Comparison of ENCODE assay signal across 9 cellular contexts in genomic region chr1:50271968-50272578, GRCh38.
DNase-seq lines count a peak whose midpoint lies in the region; ATAC-seq, FAIRE-seq and TF ChIP-seq lines count a peak whose summit lies in the region.
"Had no signal": no experiment of that assay in that cellular context is flagged by ENCODE, and none has a peak within 500 bp of the region (broad histone marks: within the 10 kb centered on the region; RNA-seq: fewer than 3 reads in every experiment).

No MANE protein-coding gene starts in this region.

- H3K4me3 ChIP-seq in bronchial epithelial cell (ENCODE audit: low read depth, low read length) (no peak overlapping the region), right lobe of liver (no peak overlapping the region)

- no peaks in the 10 kb centered on the region for H3K36me3 ChIP-seq in bronchial epithelial cell (ENCODE audit: control insufficient read depth, insufficient read depth, low read length)
- no peaks in the 10 kb centered on the region for H3K36me3 ChIP-seq in right lobe of liver

- TF ChIP-seq CTCF in bronchial epithelial cell (IDR thresholded peaks at IDR 0.05; ENCODE audit: insufficient read depth, low read length, severe bottlenecking): peak; percentile 73
- peak; percentile 72 to 86 (median 76) for TF ChIP-seq CTCF in right lobe of liver (IDR thresholded peaks at IDR 0.05)

- peak; percentile 77 for FAIRE-seq in bronchial epithelial cell (lab: Jason Lieb, UNC)
- FAIRE-seq: G401.6 had no signal

- peak; percentile 85 to 95 (median 90) for ATAC-seq in right lobe of liver
- no peak for ATAC-seq in activated CD4-positive, CD25-positive, alpha-beta regulatory T cell treated with anti-CD3 and anti-CD28 coated beads, Interleukin-2, amount 50 U/mL, for 24 hours

- 49% methylated on average over 2 of the region's 2 CpGs for WGBS in right lobe of liver (ENCODE audit: insufficient coverage, low coverage, low lambda C conversion rate, missing lambda C conversion rate)

- intact Hi-C loops in right lobe of liver (cut with DNase I): no loop called here

- DNase-seq in activated CD4-positive, alpha-beta T cell treated with anti-CD3 and anti-CD28 coated beads for 48 hours: peak; percentile 45
- no peak for DNase-seq in activated CD4-positive, alpha-beta T cell treated with anti-CD3 and anti-CD28 coated beads, Interleukin-2, amount 50 U/mL, for 4 hours
- peak; percentile 53 for DNase-seq in HEK293T (ENCODE audit: extremely low spot score)
- peak; percentile 73 for DNase-seq in NCI-H2227 (lab: John Stamatoyannopoulos, UW; ENCODE audit: unreplicated experiment)
- DNase-seq in bronchial epithelial cell (ENCODE audit: low read depth): peak; percentile 6
- DNase-seq in right lobe of liver: peak; percentile 60 to 71 (median 60)
- DNase-seq in epidermal melanocyte (ENCODE audit: insufficient read length, low spot score): no peak

- no peak overlapping the region for H3K27ac ChIP-seq in right lobe of liver

- H3K27me3 ChIP-seq in bronchial epithelial cell (ENCODE audit: control insufficient read depth, insufficient read depth, low read length) (no peaks in the 10 kb centered on the region), right lobe of liver (no peaks in the 10 kb centered on the region)

- H3K4me1 ChIP-seq in right lobe of liver: no peaks in the 10 kb centered on the region

- CTCF ChIA-PET in HEK293T (lab: Yijun Ruan, JAX): interaction anchor here (0.7 to 1.4 kb wide), 7 partner anchors 10 to 241 kb away, joined by 3 to 6 read pairs (median 4); no protein-coding TSS in a partner anchor

- H3K9me3 ChIP-seq in right lobe of liver: no peaks in the 10 kb centered on the region

- TF ChIP-seq POLR2A in right lobe of liver (IDR thresholded peaks at IDR 0.05): no peak

- POLR2A ChIA-PET in HEK293T (lab: Yijun Ruan, JAX): no interaction called here

TF ChIP-seq in HEK293T, 16 proteins besides CTCF, POLR2A, EP300 and RAD21:
- TF ChIP-seq ELF4 (IDR thresholded peaks at IDR 0.05) (no peak), L3MBTL2 (conservative IDR thresholded peaks at IDR 0.05) (no peak), TARDBP (IDR thresholded peaks at IDR 0.05) (no peak), SUZ12 (IDR thresholded peaks at IDR 0.05) (no peak), CTBP1 (IDR thresholded peaks at IDR 0.05; ENCODE audit: borderline replicate concordance) (no peak), HDGF (IDR thresholded peaks at IDR 0.05; ENCODE audit: borderline replicate concordance) (no peak), SP1 (IDR thresholded peaks at IDR 0.05) (no peak), FOXK2 (IDR thresholded peaks at IDR 0.05) (no peak), ARNT (IDR thresholded peaks at IDR 0.05) (no peak), FOXA1 (IDR thresholded peaks at IDR 0.05) (no peak), PKNOX1 (IDR thresholded peaks at IDR 0.05) (no peak), FOXM1 (IDR thresholded peaks at IDR 0.05; ENCODE audit: borderline replicate concordance) (no peak), BHLHE40 (IDR thresholded peaks at IDR 0.05; ENCODE audit: borderline replicate concordance) (no peak), ZNF384 (IDR thresholded peaks at IDR 0.05) (no peak), LEF1 (IDR thresholded peaks at IDR 0.05; ENCODE audit: borderline replicate concordance) (no peak), NFRKB (IDR thresholded peaks at IDR 0.05) (no peak)

Comparison
In these comparisons a context has a peak if more than half of its experiments do, and no peak if none do; other contexts are left out.
1. DNase-seq: peak in activated CD4-positive, alpha-beta T cell treated with anti-CD3 and anti-CD28 coated beads for 48 hours (single experiment), HEK293T (single experiment), NCI-H2227 (single experiment), bronchial epithelial cell (single experiment) and right lobe of liver (3 of 3); none in activated CD4-positive, alpha-beta T cell treated with anti-CD3 and anti-CD28 coated beads, Interleukin-2, amount 50 U/mL, for 4 hours (0 of 2) and epidermal melanocyte (single experiment).
2. ATAC-seq: peak in right lobe of liver (4 of 4); none in activated CD4-positive, CD25-positive, alpha-beta regulatory T cell treated with anti-CD3 and anti-CD28 coated beads, Interleukin-2, amount 50 U/mL, for 24 hours (0 of 2).